In the genomic region with DNA sequence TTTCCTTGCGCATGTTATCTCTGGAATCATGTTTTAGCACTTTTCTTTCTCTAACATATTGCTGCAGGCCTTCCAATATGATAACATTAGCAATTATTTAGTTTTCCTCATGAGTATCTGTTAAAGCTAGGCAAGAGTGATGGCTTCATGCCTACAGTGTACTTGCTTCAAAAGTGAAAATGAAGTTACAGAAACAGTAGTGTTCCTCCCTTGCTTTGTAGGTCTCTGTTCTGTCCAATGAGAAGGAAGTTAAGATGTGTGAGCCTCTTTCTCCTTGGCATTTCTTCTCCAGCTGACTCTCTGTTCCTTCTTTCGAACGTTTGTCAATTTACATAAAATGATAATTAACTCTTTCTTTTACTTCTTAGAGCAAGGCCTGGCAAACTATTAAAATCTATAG, we compare ENCODE assay signal across 1 cellular context.
TF ChIP-seq lines count a peak whose summit lies in the region.

No MANE protein-coding gene starts in this region.

TF ChIP-seq in GM12878, 131 proteins besides CTCF, POLR2A, EP300 and RAD21:
- TF ChIP-seq PKNOX1 (IDR thresholded peaks at IDR 0.05) (no peak), DPF2 (IDR thresholded peaks at IDR 0.05) (no peak), E4F1 (IDR thresholded peaks at IDR 0.05; ENCODE audit: borderline replicate concordance, partially characterized antibody) (no peak), NFIC (IDR thresholded peaks at IDR 0.05; ENCODE audit: low read depth, low read length) (no peak), MTA2 (IDR thresholded peaks at IDR 0.05; ENCODE audit: low read depth) (no peak), TCF3 (IDR thresholded peaks at IDR 0.05; ENCODE audit: borderline replicate concordance, insufficient read depth, low read depth, low read length) (no peak), SUZ12 (IDR thresholded peaks at IDR 0.05; ENCODE audit: unreplicated experiment) (no peak), POU2F2 (IDR thresholded peaks at IDR 0.05; ENCODE audit: borderline replicate concordance, low read depth, low read length) (no peak), ATF2 (IDR thresholded peaks at IDR 0.05; ENCODE audit: low read length) (no peak), FOXM1 (IDR thresholded peaks at IDR 0.05; ENCODE audit: low read depth, low read length) (no peak), ASH2L (IDR thresholded peaks at IDR 0.05; ENCODE audit: borderline replicate concordance, low read depth) (no peak), HCFC1 (IDR thresholded peaks at IDR 0.05; ENCODE audit: low read length) (no peak), WRNIP1 (IDR thresholded peaks at IDR 0.05; ENCODE audit: borderline replicate concordance, low read depth, low read length) (no peak), ELK1 (IDR thresholded peaks at IDR 0.05; ENCODE audit: low read depth, low read length) (no peak), CBX3 (IDR thresholded peaks at IDR 0.05; ENCODE audit: borderline replicate concordance, low read depth) (no peak), BRCA1 (IDR thresholded peaks at IDR 0.05; ENCODE audit: low read depth, low read length) (no peak), SKIL (IDR thresholded peaks at IDR 0.05; ENCODE audit: low read depth, poor library complexity, severe bottlenecking) (no peak)
- TF ChIP-seq, protein P1, sequence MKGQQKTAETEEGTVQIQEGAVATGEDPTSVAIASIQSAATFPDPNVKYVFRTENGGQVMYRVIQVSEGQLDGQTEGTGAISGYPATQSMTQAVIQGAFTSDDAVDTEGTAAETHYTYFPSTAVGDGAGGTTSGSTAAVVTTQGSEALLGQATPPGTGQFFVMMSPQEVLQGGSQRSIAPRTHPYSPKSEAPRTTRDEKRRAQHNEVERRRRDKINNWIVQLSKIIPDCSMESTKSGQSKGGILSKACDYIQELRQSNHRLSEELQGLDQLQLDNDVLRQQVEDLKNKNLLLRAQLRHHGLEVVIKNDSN (IDR thresholded peaks at IDR 0.05; ENCODE audit: borderline replicate concordance, extremely low read length, insufficient read depth, low read depth, low read length): no peak
